In the genomic region with DNA sequence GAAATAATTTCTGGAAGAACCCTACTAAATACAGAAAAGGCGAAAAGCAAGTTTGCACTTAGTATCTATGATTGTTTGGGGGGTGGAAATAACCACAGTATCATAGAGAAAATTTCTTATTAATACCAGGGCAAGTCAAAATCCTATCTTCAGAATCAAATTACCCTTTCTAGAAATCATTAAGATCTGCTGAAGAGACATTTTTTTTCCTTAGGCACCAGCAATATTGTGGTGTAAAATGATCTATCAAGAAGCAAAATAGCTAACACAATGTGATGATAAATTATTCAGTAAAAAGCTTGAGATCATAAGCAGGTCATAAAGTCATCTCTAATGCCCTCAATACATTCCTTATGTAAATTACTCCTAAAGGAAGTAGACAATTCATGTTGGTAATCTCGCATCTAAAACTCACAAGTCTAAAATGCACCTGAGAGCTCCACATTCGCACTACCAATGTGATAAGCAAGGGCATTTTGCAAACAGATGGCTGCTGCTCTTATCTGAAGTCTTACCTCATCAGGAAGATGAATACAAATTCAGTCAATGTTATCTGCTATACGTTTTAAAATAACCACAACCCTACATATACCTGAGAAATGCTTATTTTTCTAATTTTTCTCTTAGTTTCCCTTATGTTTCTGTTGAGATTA, we compare ENCODE assay signal across 24 cellular contexts.
"Had no signal": no experiment of that assay in that cellular context is flagged by ENCODE, and none has a peak within 500 bp of the region (broad histone marks: within the 10 kb centered on the region; RNA-seq: fewer than 3 reads in every experiment).

No MANE protein-coding gene starts in this region.

- H3K4me1 ChIP-seq: prostate gland had no signal

- H3K9ac ChIP-seq: neural progenitor cell had no signal

- H2AFZ ChIP-seq: neural progenitor cell had no signal

- H3K27me3 ChIP-seq: brain microvascular endothelial cell, gastroesophageal sphincter, heart left ventricle, neural progenitor cell, right atrium auricular region, suprapubic skin, transverse colon, vagina had no signal

- H3K36me3 ChIP-seq: brain microvascular endothelial cell, neural progenitor cell, prostate gland, transverse colon, vagina had no signal

- FAIRE-seq: endometrium had no signal

- H3K4me3 ChIP-seq: coronary artery, gastroesophageal sphincter, heart left ventricle, neural progenitor cell, prostate gland, right atrium auricular region, suprapubic skin, transverse colon, vagina had no signal

- ATAC-seq: gastroesophageal sphincter; heart left ventricle; naive thymus-derived CD4-positive, alpha-beta T cell; stimulated activated naive CD8-positive, alpha-beta T cell treated with anti-CD3 and anti-CD28 coated beads, Interleukin-15, amount 100 ng/mL, for 72 hours had no signal

- H3K9me3 ChIP-seq: gastroesophageal sphincter, heart left ventricle, prostate gland, right atrium auricular region, suprapubic skin, transverse colon, vagina had no signal

- H3K4me2 ChIP-seq: neural progenitor cell had no signal

- DNase-seq: activated CD4-positive, alpha-beta T cell treated with anti-CD3 and anti-CD28 coated beads for 1 hour; activated CD8-positive, alpha-beta memory T cell treated with anti-CD3 and anti-CD28 coated beads for 24 hours; activated CD8-positive, alpha-beta memory T cell treated with anti-CD3 and anti-CD28 coated beads, Interleukin-2, amount 50 U/mL, for 48 hours; activated effector memory CD4-positive, alpha-beta T cell treated with anti-CD3 and anti-CD28 coated beads, Interleukin-2, amount 50 U/mL, for 16 hours; activated naive CD4-positive, alpha-beta T cell treated with anti-CD3 and anti-CD28 coated beads, Interleukin-2, amount 50 U/mL, for 16 hours; activated T-cell treated with anti-CD3 and anti-CD28 coated beads, Interleukin-2, amount 50 U/mL, for 48 hours; aorta; brain microvascular endothelial cell; central memory CD4-positive, alpha-beta T cell; heart left ventricle; kidney glomerular epithelial cell; naive thymus-derived CD4-positive, alpha-beta T cell; stimulated activated CD4-positive, alpha-beta T cell treated with anti-CD3 and anti-CD28 coated beads, Interleukin-2, amount 100 ng/mL, for 48 hours; stimulated activated naive CD8-positive, alpha-beta T cell treated with anti-CD3 and anti-CD28 coated beads, Interleukin-15, amount 100 ng/mL, for 72 hours; transverse colon had no signal

- H3K27ac ChIP-seq: brain microvascular endothelial cell, coronary artery, gastroesophageal sphincter, heart left ventricle, neural progenitor cell, prostate gland, right atrium auricular region, suprapubic skin, vagina, VCaP had no signal
